24 cellular contexts compared by ENCODE assay signal in the genomic region with DNA sequence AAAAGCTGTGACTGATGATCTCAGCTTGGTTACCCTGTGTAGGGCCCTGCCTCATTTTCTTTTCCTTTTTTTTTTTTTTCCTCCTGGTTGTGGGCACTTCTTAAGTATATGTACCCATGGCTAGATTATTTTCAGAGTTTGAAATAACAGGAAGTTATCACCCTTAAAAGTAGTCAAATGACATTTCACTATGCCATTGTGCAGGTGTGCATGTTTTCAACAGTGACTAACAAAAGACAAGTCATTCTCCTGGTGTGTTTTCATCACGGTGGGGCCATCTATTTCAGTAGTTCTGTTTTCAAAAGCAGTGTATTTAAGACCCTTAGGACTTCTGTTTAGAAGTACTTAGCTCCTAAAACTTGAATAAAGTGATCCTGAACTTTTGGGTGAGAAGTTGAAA. TPM values are rescaled to one million over a fixed set of nuclear protein-coding genes. Genes with fewer than 3 reads are reported as not detected.
"Had no signal": no experiment of that assay in that cellular context is flagged by ENCODE, and none has a peak within 500 bp of the region (broad histone marks: within the 10 kb centered on the region; RNA-seq: fewer than 3 reads in every experiment).

No MANE protein-coding gene starts in this region.

- H3K4me1 ChIP-seq: suprapubic skin had no signal

- H3K9me3 Mint-ChIP-seq: effector memory CD8-positive, alpha-beta T cell; immature natural killer cell; type B pancreatic cell had no signal

- H3K4me3 Mint-ChIP-seq: activated naive CD8-positive, alpha-beta T cell treated with anti-CD3 and anti-CD28 coated beads, Interleukin-2, amount 10 ng/mL, durations not matched to agents 7 days and 5 days; effector memory CD8-positive, alpha-beta T cell; immature natural killer cell; nephron progenitor cell; type B pancreatic cell had no signal

- H3K27me3 Mint-ChIP-seq: activated naive CD8-positive, alpha-beta T cell treated with anti-CD3 and anti-CD28 coated beads, Interleukin-2, amount 10 ng/mL, durations not matched to agents 7 days and 5 days; effector memory CD8-positive, alpha-beta T cell; progenitor cell of endocrine pancreas; type B pancreatic cell had no signal

- ATAC-seq: effector memory CD8-positive, alpha-beta T cell had no signal

- DNase-seq: activated CD4-positive, alpha-beta T cell treated with anti-CD3 and anti-CD28 coated beads for 4 hours; activated CD8-positive, alpha-beta memory T cell treated with anti-CD3 and anti-CD28 coated beads, Interleukin-2, amount 50 U/mL, for 48 hours; activated effector memory CD4-positive, alpha-beta T cell treated with Interleukin-2 at 50 U/mL for 16 hours; activated naive CD8-positive, alpha-beta T cell treated with anti-CD3 and anti-CD28 coated beads, Interleukin-2, amount 10 ng/mL, durations not matched to agents 7 days and 5 days; anterior cingulate cortex; dermis blood vessel endothelial cell; effector memory CD8-positive, alpha-beta T cell; heart left ventricle; immature natural killer cell; mesenchymal stem cell; nephron progenitor cell; occipital lobe; stimulated activated CD4-positive, alpha-beta T cell treated with anti-CD3 and anti-CD28 coated beads, Interleukin-4, amount 100 ng/mL, for 1 hour; stimulated activated naive CD4-positive, alpha-beta T cell treated with Interleukin-2 at 50 U/mL for 16 hours; T-helper 9 cell had no signal

- H3K4me1 Mint-ChIP-seq: nephron progenitor cell had no signal

- H3K27ac Mint-ChIP-seq: activated naive CD8-positive, alpha-beta T cell treated with anti-CD3 and anti-CD28 coated beads, Interleukin-2, amount 10 ng/mL, durations not matched to agents 7 days and 5 days; nephron progenitor cell; progenitor cell of endocrine pancreas had no signal

- H3K4me3 ChIP-seq: heart left ventricle, right atrium auricular region, suprapubic skin had no signal

- H3K27ac ChIP-seq: epithelial cell of prostate, heart left ventricle, right atrium auricular region, suprapubic skin had no signal

- H3K27me3 ChIP-seq: heart left ventricle, right atrium auricular region, suprapubic skin had no signal

- H3K9me3 ChIP-seq: heart left ventricle, right atrium auricular region, suprapubic skin had no signal

RNA-seq across cellular contexts. Expression of gene TMEM52B, which starts 48.8 kb away (rescaled TPM):
- total RNA-seq: activated naive CD8-positive, alpha-beta T cell treated with anti-CD3 and anti-CD28 coated beads, Interleukin-2, amount 10 ng/mL, durations not matched to agents 7 days and 5 days; chondrocyte; dermis blood vessel endothelial cell; frontal cortex; progenitor cell of endocrine pancreas had no signal
- polyA plus RNA-seq: immature natural killer cell, liver had no signal

RNA-seq across cellular contexts. Expression of gene OLR1, which starts 55.7 kb away (rescaled TPM):
- total RNA-seq: activated naive CD8-positive, alpha-beta T cell treated with anti-CD3 and anti-CD28 coated beads, Interleukin-2, amount 10 ng/mL, durations not matched to agents 7 days and 5 days; chondrocyte; dermis blood vessel endothelial cell; progenitor cell of endocrine pancreas; skeletal muscle tissue; suprapubic skin had no signal
- polyA plus RNA-seq: immature natural killer cell had no signal
